Comparison of ENCODE assay signal across 15 cellular contexts in genomic region chr1:101365881-101366280, GRCh38.
DNase-seq lines count a peak whose midpoint lies in the region; ATAC-seq, FAIRE-seq and TF ChIP-seq lines count a peak whose summit lies in the region.
"Had no signal": no experiment of that assay in that cellular context is flagged by ENCODE, and none has a peak within 500 bp of the region (broad histone marks: within the 10 kb centered on the region; RNA-seq: fewer than 3 reads in every experiment).

No MANE protein-coding gene starts in this region.

- no peaks in the 10 kb centered on the region for H3K27me3 Mint-ChIP-seq in stimulated activated naive B cell treated with anti-CD40 and anti-IgM and Interleukin-4, amounts not matched to agents 10 μg/mL and 1 μg/mL and 100 μg/mL, for 72 hours

- H2AFZ ChIP-seq in smooth muscle cell (ENCODE audit: low read depth) = no peak overlapping the region

- no peaks in the 10 kb centered on the region for H3F3A ChIP-seq in smooth muscle cell (ENCODE audit: low read depth)

- H3K4me1 Mint-ChIP-seq in stimulated activated naive B cell treated with anti-CD40 and anti-IgM and Interleukin-4, amounts not matched to agents 10 μg/mL and 1 μg/mL and 100 μg/mL, for 72 hours = peaks cover 10 to 11% of the 10 kb centered on the region in 2 donors

- peaks cover 10 to 11% of the 10 kb centered on the region in 2 donors for H3K9me3 Mint-ChIP-seq in stimulated activated naive B cell treated with anti-CD40 and anti-IgM and Interleukin-4, amounts not matched to agents 10 μg/mL and 1 μg/mL and 100 μg/mL, for 72 hours

- no peak overlapping the region for H3K4me3 Mint-ChIP-seq in stimulated activated naive B cell treated with anti-CD40 and anti-IgM and Interleukin-4, amounts not matched to agents 10 μg/mL and 1 μg/mL and 100 μg/mL, for 72 hours

- no peak overlapping the region for H3K9ac ChIP-seq in smooth muscle cell (ENCODE audit: low read depth)

- no peaks in the 10 kb centered on the region for H3K9me3 ChIP-seq in smooth muscle cell (replicated peaks; ENCODE audit: low read depth)

- H3K36me3 Mint-ChIP-seq in stimulated activated naive B cell treated with anti-CD40 and anti-IgM and Interleukin-4, amounts not matched to agents 10 μg/mL and 1 μg/mL and 100 μg/mL, for 72 hours = peaks cover 0 to 10% of the 10 kb centered on the region in 2 donors

- H3K27ac ChIP-seq in brain microvascular endothelial cell (peak overlapping the region; percentile 32), smooth muscle cell (ENCODE audit: low read depth) (peak overlapping the region; percentile 56)
- H3K27ac ChIP-seq: C4-2B, HL-60 had no signal

- peak; percentile 55 for FAIRE-seq in GM19239 (lab: Jason Lieb, UNC)
- FAIRE-seq: HTR-8/SVneo had no signal

- peaks cover 5% of the 10 kb centered on the region for H3K4me1 ChIP-seq in smooth muscle cell (ENCODE audit: low read depth)

- H3K79me2 ChIP-seq in smooth muscle cell (ENCODE audit: low read depth) = no peaks in the 10 kb centered on the region

- H3K27me3 ChIP-seq in brain microvascular endothelial cell (replicated peaks) (no peaks in the 10 kb centered on the region), smooth muscle cell (ENCODE audit: low read depth) (no peaks in the 10 kb centered on the region)

- in situ Hi-C loops in brain microvascular endothelial cell (cut with HindIII; ENCODE audit: low pct_ligation_motif_present, low sequenced_read_pairs) = no loop called here

- H4K20me1 ChIP-seq in smooth muscle cell (ENCODE audit: low read depth) = no peaks in the 10 kb centered on the region

- no peak overlapping the region for H3K27ac Mint-ChIP-seq in stimulated activated naive B cell treated with anti-CD40 and anti-IgM and Interleukin-4, amounts not matched to agents 10 μg/mL and 1 μg/mL and 100 μg/mL, for 72 hours

- WGBS in smooth muscle cell (ENCODE audit: low lambda C conversion rate) = 93% methylated on average over 2 of the region's 2 CpGs

- H3K4me3 ChIP-seq in brain microvascular endothelial cell (ENCODE audit: low read depth, low read length) (no peak overlapping the region), fibroblast of mammary gland (ENCODE audit: control insufficient read depth, low read depth, low read length) (no peak overlapping the region), smooth muscle cell (no peak overlapping the region)

- TF ChIP-seq CTCF in brain microvascular endothelial cell (IDR thresholded peaks at IDR 0.05; ENCODE audit: low read depth, low read length, missing control alignments) (no peak), fibroblast of mammary gland (conservative IDR thresholded peaks at IDR 0.05; ENCODE audit: control insufficient read depth, insufficient read depth, low read depth, low read length) (no peak), smooth muscle cell (IDR thresholded peaks at IDR 0.05; ENCODE audit: borderline replicate concordance, insufficient read depth, poor library complexity, severe bottlenecking) (no peak)

- DNase-seq in GM19239 (ENCODE audit: insufficient read length, low spot score) (no peak), brain microvascular endothelial cell (no peak), fibroblast of mammary gland (ENCODE audit: low read depth) (peak; percentile 33), smooth muscle cell (lab: John Stamatoyannopoulos, UW; ENCODE audit: unreplicated experiment) (no peak)
- no peak for DNase-seq in stimulated activated naive CD4-positive, alpha-beta T cell treated with Interleukin-2 at 50 U/mL for 16 hours (lab: John Stamatoyannopoulos, UW)
- DNase-seq in stimulated activated naive B cell treated with anti-CD40 and anti-IgM and Interleukin-4, amounts not matched to agents 10 μg/mL and 1 μg/mL and 100 μg/mL, for 72 hours = no peak
- DNase-seq: DMS153, HCEC 1CT, NCI-H1417, NCI-H1930, SHP77 treated with DMSO at 0.1 percent for 48 hours had no signal

- H3K4me2 ChIP-seq in smooth muscle cell = peak overlapping the region; percentile 41

- H3K36me3 ChIP-seq in brain microvascular endothelial cell (replicated peaks) = no peaks in the 10 kb centered on the region
- H3K36me3 ChIP-seq in smooth muscle cell (ENCODE audit: low read depth) = no peaks in the 10 kb centered on the region

- no peak for ATAC-seq in GM21717 (IDR thresholded peaks at IDR 0.05; ENCODE audit: unreplicated experiment)
- no peak for ATAC-seq in stimulated activated naive B cell treated with anti-CD40 and anti-IgM and Interleukin-4, amounts not matched to agents 10 μg/mL and 1 μg/mL and 100 μg/mL, for 72 hours (replicated peaks)
